Comparison of ENCODE assay signal across 11 cellular contexts in genomic region chr15:68815598-68815997, GRCh38. TPM values are rescaled to one million over a fixed set of nuclear protein-coding genes. Genes with fewer than 3 reads are reported as not detected.
DNase-seq lines count a peak whose midpoint lies in the region; ATAC-seq lines count a peak whose summit lies in the region.
"Had no signal": no experiment of that assay in that cellular context is flagged by ENCODE, and none has a peak within 500 bp of the region (broad histone marks: within the 10 kb centered on the region; RNA-seq: fewer than 3 reads in every experiment).

No MANE protein-coding gene starts in this region.

- CTCF ChIA-PET in activated CD4-positive, alpha-beta memory T cell treated with anti-CD3 and anti-CD28 coated beads, Interleukin-2, amount 10 ng/mL, durations not matched to agents 7 days and 5 days (lab: Charles Lee) = interaction anchor here (1.6 to 2.7 kb wide), 3 partner anchors 13 to 21 kb away, joined by 4 to 10 read pairs (median 6); no protein-coding TSS in a partner anchor

- H3K79me2 ChIP-seq in mesendoderm (ENCODE audit: control insufficient read depth, insufficient read depth, low read length) = peaks cover 88% of the 10 kb centered on the region

- no peaks in the 10 kb centered on the region for H3K9me3 Mint-ChIP-seq in activated CD4-positive, alpha-beta memory T cell treated with anti-CD3 and anti-CD28 coated beads, Interleukin-2, amount 10 ng/mL, durations not matched to agents 7 days and 5 days

- peaks cover 57% of the 10 kb centered on the region for H3K4me1 Mint-ChIP-seq in activated CD4-positive, alpha-beta memory T cell treated with anti-CD3 and anti-CD28 coated beads, Interleukin-2, amount 10 ng/mL, durations not matched to agents 7 days and 5 days

- peak overlapping the region; percentile 80 for H3K23ac ChIP-seq in mesendoderm (ENCODE audit: low read length)

- peak; percentile 29 for DNase-seq in HCEC 1CT
- DNase-seq in activated CD4-positive, alpha-beta memory T cell treated with anti-CD3 and anti-CD28 coated beads, Interleukin-2, amount 10 ng/mL, durations not matched to agents 7 days and 5 days = no peak
- DNase-seq in mesendoderm = no peak
- no peak for DNase-seq in NCI-H2227 treated with DMSO at 0.1 percent for 48 hours (lab: John Stamatoyannopoulos, UW)
- no peak for DNase-seq in activated effector memory CD4-positive, alpha-beta T cell treated with anti-CD3 and anti-CD28 coated beads, Interleukin-2, amount 50 U/mL, for 16 hours
- DNase-seq: NCI-H1105 treated with DMSO at 0.1 percent for 48 hours; stimulated activated CD4-positive, alpha-beta T cell treated with anti-CD3 and anti-CD28 coated beads, Interleukin-2, amount 100 ng/mL, for 48 hours had no signal

- no peak overlapping the region for H2BK120ac ChIP-seq in mesendoderm (ENCODE audit: low read depth, low read length)

- POLR2A ChIA-PET in activated CD4-positive, alpha-beta memory T cell treated with anti-CD3 and anti-CD28 coated beads, Interleukin-2, amount 10 ng/mL, durations not matched to agents 7 days and 5 days (lab: Charles Lee) = interaction anchor here (0.9 to 4.3 kb wide), 6 partner anchors 7 to 34 kb away, joined by 3 to 97 read pairs (median 9); no protein-coding TSS in a partner anchor

- H3K56ac ChIP-seq in mesendoderm (ENCODE audit: low read length) = peak overlapping the region; percentile 50

- H4K8ac ChIP-seq in mesendoderm (ENCODE audit: low read depth, low read length) = no peak overlapping the region

- no peak overlapping the region for H2BK15ac ChIP-seq in mesendoderm (replicated peaks; ENCODE audit: low read depth)

- no peak overlapping the region for H3K27ac Mint-ChIP-seq in activated CD4-positive, alpha-beta memory T cell treated with anti-CD3 and anti-CD28 coated beads, Interleukin-2, amount 10 ng/mL, durations not matched to agents 7 days and 5 days

- peak overlapping the region in 4 of 10 experiments; percentile 95 to 99 (median 97); a peak in 8 of 20 replicates for H3K4me3 ChIP-seq in BLaER1 treated with 17β-estradiol and CSF1 and Interleukin-3, amounts not matched to agents 10 nM and 100 nM
- no peak overlapping the region for H3K4me3 ChIP-seq in mesendoderm (ENCODE audit: low read length)

- peaks cover 58 to 64% (median 63%) of the 10 kb centered on the region in 10 experiments for H3K4me1 ChIP-seq in BLaER1 treated with 17β-estradiol and CSF1 and Interleukin-3, amounts not matched to agents 10 nM and 100 nM
- H3K4me1 ChIP-seq in mesendoderm (ENCODE audit: control insufficient read depth, low read depth, low read length) = peaks cover 18% of the 10 kb centered on the region

- peaks cover 2 to 57% (median 35%) of the 10 kb centered on the region in 11 experiments; a peak in 19 of 22 replicates for H3K36me3 ChIP-seq in BLaER1 treated with 17β-estradiol and CSF1 and Interleukin-3, amounts not matched to agents 10 nM and 100 nM
- no peaks in the 10 kb centered on the region for H3K36me3 ChIP-seq in mesendoderm (ENCODE audit: control insufficient read depth, insufficient read depth, low read length)

- H3K18ac ChIP-seq in mesendoderm (ENCODE audit: low read length) = no peak overlapping the region

- ATAC-seq in GM19455 (IDR thresholded peaks at IDR 0.05; ENCODE audit: unreplicated experiment) (no peak), HG03521 (IDR thresholded peaks at IDR 0.05; ENCODE audit: unreplicated experiment) (no peak)
- ATAC-seq: activated CD4-positive, CD25-positive, alpha-beta regulatory T cell treated with anti-CD3 and anti-CD28 coated beads, Interleukin-2, amount 50 U/mL, for 24 hours had no signal

- H4K5ac ChIP-seq in mesendoderm (ENCODE audit: low read length) = no peak overlapping the region

- H3K27ac ChIP-seq in BLaER1 treated with 17β-estradiol and CSF1 and Interleukin-3, amounts not matched to agents 10 nM and 100 nM = peak overlapping the region in 9 of 11 experiments; percentile 31 to 100 (median 99); a peak in 7 of 22 replicates
- H3K27ac ChIP-seq in mesendoderm (ENCODE audit: low read depth, low read length) = no peak overlapping the region

- H4K20me1 ChIP-seq in BLaER1 treated with 17β-estradiol and CSF1 and Interleukin-3, amounts not matched to agents 10 nM and 100 nM = peaks cover 61 to 67% (median 67%) of the 10 kb centered on the region in 11 experiments

- H3K27me3 ChIP-seq in BLaER1 treated with 17β-estradiol and CSF1 and Interleukin-3, amounts not matched to agents 10 nM and 100 nM = no peaks in the 10 kb centered on the region
- H3K27me3 ChIP-seq in mesendoderm (ENCODE audit: insufficient read depth, low read length, poor library complexity) = no peaks in the 10 kb centered on the region

- no peaks in the 10 kb centered on the region for H3K9me3 ChIP-seq in BLaER1 treated with 17β-estradiol and CSF1 and Interleukin-3, amounts not matched to agents 10 nM and 100 nM (replicated peaks in 1 of 11)

- no peak overlapping the region for H2BK5ac ChIP-seq in mesendoderm (ENCODE audit: low read length)

- H3K27me3 Mint-ChIP-seq in activated CD4-positive, alpha-beta memory T cell treated with anti-CD3 and anti-CD28 coated beads, Interleukin-2, amount 10 ng/mL, durations not matched to agents 7 days and 5 days = no peaks in the 10 kb centered on the region

- WGBS in mesendoderm (ENCODE audit: extremely low coverage, insufficient coverage, low lambda C conversion rate) = no CpG with 5 or more reads among the region's 4 CpGs

- no peak overlapping the region for H2AK5ac ChIP-seq in mesendoderm (ENCODE audit: low read length)

- H3K9ac ChIP-seq in BLaER1 treated with 17β-estradiol and CSF1 and Interleukin-3, amounts not matched to agents 10 nM and 100 nM = peak overlapping the region in 5 of 11 experiments; percentile 93 to 100 (median 100); a peak in 5 of 22 replicates
- peak overlapping the region; percentile 19 for H3K9ac ChIP-seq in mesendoderm (ENCODE audit: low read length)

- no peak overlapping the region for H3K4ac ChIP-seq in mesendoderm (ENCODE audit: low read depth, low read length)

- H3K36me3 Mint-ChIP-seq in activated CD4-positive, alpha-beta memory T cell treated with anti-CD3 and anti-CD28 coated beads, Interleukin-2, amount 10 ng/mL, durations not matched to agents 7 days and 5 days (ENCODE audit: low read depth) = peaks cover 37% of the 10 kb centered on the region

- peak overlapping the region; percentile 81 to 97 (median 90) for H3K4me2 ChIP-seq in BLaER1 treated with 17β-estradiol and CSF1 and Interleukin-3, amounts not matched to agents 10 nM and 100 nM
- H3K4me2 ChIP-seq in mesendoderm (ENCODE audit: low read length) = peak overlapping the region; percentile 15

- H3K79me1 ChIP-seq in mesendoderm (ENCODE audit: low read length) = peaks cover 27% of the 10 kb centered on the region

- H3K4me3 Mint-ChIP-seq in activated CD4-positive, alpha-beta memory T cell treated with anti-CD3 and anti-CD28 coated beads, Interleukin-2, amount 10 ng/mL, durations not matched to agents 7 days and 5 days = peak overlapping the region; percentile 23

RNA-seq across cellular contexts. Expression of gene ANP32A, which starts 5.1 kb away (rescaled TPM):
- 100 to 1,000 TPM; 190 to 194 TPM for total RNA-seq in activated CD4-positive, alpha-beta memory T cell treated with anti-CD3 and anti-CD28 coated beads, Interleukin-2, amount 10 ng/mL, durations not matched to agents 7 days and 5 days
- polyA plus RNA-seq in mesendoderm (2013, experiment 1 of 2) = 442 TPM
- polyA plus RNA-seq in mesendoderm (2013, experiment 2 of 2) = 440 TPM
